ENCODE assay signal across 18 cellular contexts in the genomic region with DNA sequence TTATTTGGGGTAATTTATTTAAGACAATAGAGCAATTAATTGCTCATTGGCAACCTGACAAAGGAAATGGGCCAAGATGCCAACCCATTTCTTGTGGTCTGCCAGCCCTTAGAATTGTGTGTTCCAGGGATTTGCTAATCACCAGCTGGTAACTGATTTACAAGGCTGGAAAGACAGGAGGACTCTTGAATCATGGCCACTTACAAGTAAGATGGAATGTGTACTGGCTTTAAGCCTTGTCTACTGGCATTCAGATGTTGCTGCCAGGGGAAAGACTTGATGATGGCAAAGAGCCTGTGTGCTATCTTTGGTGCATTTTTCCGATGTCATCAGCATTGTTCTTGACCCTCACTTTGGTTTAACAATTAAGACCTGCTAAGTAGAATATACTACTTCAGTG.
A peak's percentile ranks its signal among the peaks of the same experiment; 100 is the strongest.
DNase-seq lines count a peak whose midpoint lies in the region; ATAC-seq, FAIRE-seq and TF ChIP-seq lines count a peak whose summit lies in the region.
"Had no signal": no experiment of that assay in that cellular context is flagged by ENCODE, and none has a peak within 500 bp of the region (broad histone marks: within the 10 kb centered on the region; RNA-seq: fewer than 3 reads in every experiment).

No MANE protein-coding gene starts in this region.

- H3K27ac ChIP-seq in astrocyte (ENCODE audit: low read depth, low read length) (no peak overlapping the region), upper lobe of right lung (no peak overlapping the region)
- H3K27ac ChIP-seq: hepatocyte, ovary had no signal

- no peaks in the 10 kb centered on the region for H3K27me3 Mint-ChIP-seq in astrocyte (ENCODE audit: low read depth, unreplicated experiment)
- H3K27me3 Mint-ChIP-seq in activated T-cell treated with anti-CD3 and anti-CD28 coated beads, Interleukin-2, amount 50 U/mL, for 4 hours (ENCODE audit: low read depth), result no peaks in the 10 kb centered on the region
- H3K27me3 Mint-ChIP-seq: effector memory CD8-positive, alpha-beta T cell had no signal

- no peak overlapping the region for H2AFZ ChIP-seq in astrocyte (ENCODE audit: low read depth, low read length)
- H2AFZ ChIP-seq: hepatocyte had no signal

- TF ChIP-seq CTCF in astrocyte (IDR thresholded peaks at IDR 0.05; ENCODE audit: insufficient read depth, low read depth, low read length) (no peak), kidney epithelial cell (IDR thresholded peaks at IDR 0.05; ENCODE audit: insufficient read depth, low read length, poor library complexity, severe bottlenecking) (no peak), upper lobe of right lung (IDR thresholded peaks at IDR 0.05) (no peak)

- H3K4me2 ChIP-seq in astrocyte (ENCODE audit: low read length), result no peak overlapping the region
- H3K4me2 ChIP-seq: hepatocyte had no signal

- no peak overlapping the region for H3K27ac Mint-ChIP-seq in astrocyte (ENCODE audit: unreplicated experiment)
- H3K27ac Mint-ChIP-seq: activated T-helper 1 cell treated with anti-CD3 and anti-CD28 coated beads, Interleukin-12 subunit alpha, Interleukin-12 subunit beta, Interleukin-2, Interleukin-4 antibody, amounts not matched to agents 30 ng/mL and 10 ng/mL and 1 ng/mL, durations not matched to agents 14 hours and 24 hours and 36 hours; effector memory CD8-positive, alpha-beta T cell had no signal

- H3K27me3 ChIP-seq in astrocyte (ENCODE audit: insufficient read depth, low read length), result no peaks in the 10 kb centered on the region
- H3K27me3 ChIP-seq in kidney epithelial cell (ENCODE audit: control insufficient read depth, insufficient read depth, low read length), result no peaks in the 10 kb centered on the region
- H3K27me3 ChIP-seq in upper lobe of right lung, result no peaks in the 10 kb centered on the region
- H3K27me3 ChIP-seq: hepatocyte, ovary had no signal

- H3K79me2 ChIP-seq in astrocyte (ENCODE audit: insufficient read depth, low read length), result no peaks in the 10 kb centered on the region
- H3K79me2 ChIP-seq: hepatocyte had no signal

- no peaks in the 10 kb centered on the region for H3K4me1 Mint-ChIP-seq in astrocyte (ENCODE audit: low read depth, unreplicated experiment)
- H3K4me1 Mint-ChIP-seq in activated T-cell treated with anti-CD3 and anti-CD28 coated beads, Interleukin-2, amount 50 U/mL, for 4 hours (ENCODE audit: low read depth), result no peaks in the 10 kb centered on the region

- no peaks in the 10 kb centered on the region for H4K20me1 ChIP-seq in astrocyte (ENCODE audit: insufficient read depth, low read length)

- no peak overlapping the region for H3K4me3 Mint-ChIP-seq in astrocyte (ENCODE audit: unreplicated experiment)
- no peak overlapping the region for H3K4me3 Mint-ChIP-seq in activated T-cell treated with anti-CD3 and anti-CD28 coated beads, Interleukin-2, amount 50 U/mL, for 4 hours
- H3K4me3 Mint-ChIP-seq: activated T-helper 1 cell treated with anti-CD3 and anti-CD28 coated beads, Interleukin-12 subunit alpha, Interleukin-12 subunit beta, Interleukin-2, Interleukin-4 antibody, amounts not matched to agents 30 ng/mL and 10 ng/mL and 1 ng/mL, durations not matched to agents 14 hours and 24 hours and 36 hours; effector memory CD8-positive, alpha-beta T cell had no signal

- H3K4me3 ChIP-seq in astrocyte (ENCODE audit: insufficient read depth, low read depth, low read length) (no peak overlapping the region), kidney epithelial cell (ENCODE audit: low read depth, low read length) (no peak overlapping the region), upper lobe of right lung (no peak overlapping the region)
- H3K4me3 ChIP-seq: hepatocyte, ovary had no signal

- FAIRE-seq in astrocyte (lab: Jason Lieb, UNC), result peak; percentile 87
- FAIRE-seq: urothelium cell line had no signal

- H3K9me3 ChIP-seq in astrocyte (ENCODE audit: insufficient read depth, low read depth, low read length) (no peaks in the 10 kb centered on the region), upper lobe of right lung (no peaks in the 10 kb centered on the region)
- H3K9me3 ChIP-seq: ovary had no signal

- DNase-seq in Right ventricle myocardium inferior (ENCODE audit: missing footprints), result no peak
- DNase-seq in cardiac septum (ENCODE audit: low spot score), result no peak
- peak; percentile 48 for DNase-seq in astrocyte (ENCODE audit: low read depth)
- peak; percentile 86 for DNase-seq in kidney epithelial cell (ENCODE audit: low read depth)
- no peak for DNase-seq in upper lobe of right lung
- DNase-seq in activated T-cell treated with anti-CD3 and anti-CD28 coated beads, Interleukin-2, amount 50 U/mL, for 4 hours, result no peak
- DNase-seq in NCI-H774 (lab: John Stamatoyannopoulos, UW), result no peak
- DNase-seq in dermis blood vessel endothelial cell, result no peak
- DNase-seq: activated CD4-positive, alpha-beta T cell treated with anti-CD3 and anti-CD28 coated beads for 4 hours; effector memory CD8-positive, alpha-beta T cell; mesendoderm; NCI-H1092 treated with DMSO at 0.1 percent for 48 hours; NCI-H2227 treated with DMSO at 0.1 percent for 48 hours; ovary; stimulated activated CD4-positive, alpha-beta T cell treated with anti-CD3 and anti-CD28 coated beads, Interleukin-2, amount 100 ng/mL, for 24 hours had no signal

- H3K9me3 Mint-ChIP-seq in astrocyte (ENCODE audit: unreplicated experiment), result no peaks in the 10 kb centered on the region
- no peaks in the 10 kb centered on the region for H3K9me3 Mint-ChIP-seq in activated T-cell treated with anti-CD3 and anti-CD28 coated beads, Interleukin-2, amount 50 U/mL, for 4 hours
- H3K9me3 Mint-ChIP-seq: activated T-helper 1 cell treated with anti-CD3 and anti-CD28 coated beads, Interleukin-12 subunit alpha, Interleukin-12 subunit beta, Interleukin-2, Interleukin-4 antibody, amounts not matched to agents 30 ng/mL and 10 ng/mL and 1 ng/mL, durations not matched to agents 14 hours and 24 hours and 36 hours; effector memory CD8-positive, alpha-beta T cell had no signal

- H3K36me3 ChIP-seq in astrocyte (ENCODE audit: insufficient read depth, low read length) (no peaks in the 10 kb centered on the region), kidney epithelial cell (ENCODE audit: control insufficient read depth, insufficient read depth, low read length) (no peaks in the 10 kb centered on the region), upper lobe of right lung (no peaks in the 10 kb centered on the region)
- H3K36me3 ChIP-seq: ovary had no signal

- H3K9ac ChIP-seq in astrocyte (ENCODE audit: low read length), result no peak overlapping the region

- ATAC-seq in Right ventricle myocardium inferior (peak; percentile 89), upper lobe of right lung (peak; percentile 88)
- ATAC-seq in activated T-cell treated with anti-CD3 and anti-CD28 coated beads, Interleukin-2, amount 50 U/mL, for 4 hours, result no peak
- ATAC-seq: effector memory CD8-positive, alpha-beta T cell had no signal

- no peaks in the 10 kb centered on the region for H3K36me3 Mint-ChIP-seq in astrocyte (ENCODE audit: low read depth, unreplicated experiment)
- H3K36me3 Mint-ChIP-seq in activated T-cell treated with anti-CD3 and anti-CD28 coated beads, Interleukin-2, amount 50 U/mL, for 4 hours (ENCODE audit: insufficient read depth), result peaks cover 6% of the 10 kb centered on the region

- intact Hi-C loops in Right ventricle myocardium inferior (cut with DNase I) (loop anchor here (5.0 kb wide), 1 partner anchor 45 kb away; no protein-coding TSS in a partner anchor), cardiac septum (cut with DNase I) (no loop called here), upper lobe of right lung (cut with DNase I) (no loop called here)

- no peaks in the 10 kb centered on the region for H3K4me1 ChIP-seq in astrocyte (ENCODE audit: insufficient read depth, low read length)
- no peaks in the 10 kb centered on the region for H3K4me1 ChIP-seq in upper lobe of right lung

Comparison
In these comparisons a context has a peak if more than half of its experiments do, and no peak if none do; other contexts are left out.
1. ATAC-seq: peak in Right ventricle myocardium inferior (single experiment) and upper lobe of right lung (single experiment); none in activated T-cell treated with anti-CD3 and anti-CD28 coated beads, Interleukin-2, amount 50 U/mL, for 4 hours (0 of 2).
2. DNase-seq: peak in astrocyte (single experiment) and kidney epithelial cell (single experiment); none in Right ventricle myocardium inferior (single experiment), cardiac septum (single experiment), upper lobe of right lung (single experiment), activated T-cell treated with anti-CD3 and anti-CD28 coated beads, Interleukin-2, amount 50 U/mL, for 4 hours (single experiment), NCI-H774 (single experiment) and dermis blood vessel endothelial cell (single experiment).